Comparison of ENCODE assay signal across 11 cellular contexts in genomic region chr14:68521557-68521901, GRCh38.
A peak's percentile ranks its signal among the peaks of the same experiment; 100 is the strongest.
DNase-seq lines count a peak whose midpoint lies in the region; ATAC-seq, FAIRE-seq and TF ChIP-seq lines count a peak whose summit lies in the region.
"Had no signal": no experiment of that assay in that cellular context is flagged by ENCODE, and none has a peak within 500 bp of the region (broad histone marks: within the 10 kb centered on the region; RNA-seq: fewer than 3 reads in every experiment).

No MANE protein-coding gene starts in this region.

- no TSS peak for BruUV-seq in HepG2 (replicated peaks; lab: Mats Ljungman, UMichigan)

- in situ Hi-C loops in HepG2 (cut with HindIII; ENCODE audit: extremely low pct_ligation_motif_present, low pct_unique_long_range_greater_than_20kb) (no loop called here), gastrocnemius medialis (cut with MboI; ENCODE audit: low sequenced_read_pairs in 4 of 4) (loop anchor here in 1 of 4 donors (25.0 kb wide), 1 partner anchor 584 kb away; no protein-coding TSS in a partner anchor)

- peaks cover 7% of the 10 kb centered on the region; the same call in 1 of the 3 replicates for H3K36me3 Mint-ChIP-seq in GM23338 (ENCODE audit: low read depth)

- FAIRE-seq in A549 (lab: Jason Lieb, UNC) (no peak), HepG2 (lab: Jason Lieb, UNC) (peak; percentile 72)

- POLR2A ChIA-PET in A549 (lab: Yijun Ruan, JAX): no interaction called here
- POLR2A ChIA-PET in HepG2 (lab: Yijun Ruan, JAX): interaction anchor here (0.7 to 2.0 kb wide), 11 partner anchors 12 to 274 kb away, joined by 3 to 10 read pairs (median 4); partner anchors contain the start of gene ZFP36L1

- peaks cover 6% of the 10 kb centered on the region for H3K27me3 Mint-ChIP-seq in GM23338 (ENCODE audit: insufficient read depth, low read depth, poor library complexity)

- TF ChIP-seq POLR2A in A549 (IDR thresholded peaks at IDR 0.05; ENCODE audit: low read length) (no peak), HepG2 (IDR thresholded peaks at IDR 0.05; ENCODE audit: insufficient read depth in 1 of 2, low read depth in 2 of 2, low read length in 2 of 2) (no peak), gastrocnemius medialis (IDR thresholded peaks at IDR 0.05) (no peak)

- H3F3A ChIP-seq in GM23338 (replicated peaks; ENCODE audit: low read depth): no peaks in the 10 kb centered on the region

- H3K9me3 Mint-ChIP-seq in GM23338: no peaks in the 10 kb centered on the region

- no peaks in the 10 kb centered on the region for H4K20me1 ChIP-seq in HepG2 (ENCODE audit: insufficient read depth, low read length)
- no peaks in the 10 kb centered on the region for H4K20me1 ChIP-seq in GM23338 (replicated peaks; ENCODE audit: insufficient read depth)

- H3K27me3 ChIP-seq in HepG2 (ENCODE audit: control insufficient read depth in 1 of 2, insufficient read depth in 2 of 2, low read length in 2 of 2) (no peaks in the 10 kb centered on the region), gastrocnemius medialis (no peaks in the 10 kb centered on the region), GM23338 (ENCODE audit: insufficient read depth) (no peaks in the 10 kb centered on the region)

- intact Hi-C loops in HepG2 (cut with micrococcal nuclease; ENCODE audit: unreplicated experiment): loop anchor here (5.0 kb wide), 2 partner anchors 56 to 59 kb away; no protein-coding TSS in a partner anchor
- intact Hi-C loops in gastrocnemius medialis (cut with DNase I; ENCODE audit: low total_unique reads): loop anchor here (5.0 kb wide), 1 partner anchor 141 kb away; no protein-coding TSS in a partner anchor

- CTCF ChIA-PET in A549 (lab: Yijun Ruan, JAX) (interaction anchor here (0.8 to 1.1 kb wide), 3 partner anchors 14 to 295 kb away, joined by 3 to 4 read pairs (median 3); no protein-coding TSS in a partner anchor), HepG2 (lab: Yijun Ruan, JAX; ENCODE audit: low intra/inter-chr PET ratio, low total read pairs) (no interaction called here)

- WGBS in A549 (ENCODE audit: missing lambda C conversion rate): 14% methylated on average over 1 of the region's 1 CpG
- 0% methylated on average over 1 of the region's 1 CpG for WGBS in HepG2 (ENCODE audit: low lambda C conversion rate)

- no peak overlapping the region for H2AFZ ChIP-seq in HepG2 (ENCODE audit: low read length)
- H2AFZ ChIP-seq in GM23338: no peak overlapping the region

- H3K36me3 ChIP-seq in HepG2 (replicated peaks in 1 of 2; ENCODE audit: control insufficient read depth in 1 of 2, insufficient read depth in 2 of 2, low read length in 2 of 2) (no peaks in the 10 kb centered on the region), gastrocnemius medialis (no peaks in the 10 kb centered on the region), GM23338 (ENCODE audit: insufficient read depth) (no peaks in the 10 kb centered on the region)

- no peak overlapping the region for H3K4me3 ChIP-seq in A549
- H3K4me3 ChIP-seq in HepG2 (replicated peaks in 1 of 3; ENCODE audit: insufficient read depth in 1 of 3, low read depth in 2 of 3, low read length in 3 of 3): peak overlapping the region in 2 of 3 experiments; percentile 47 to 67; a peak in 3 of 6 replicates
- no peak overlapping the region for H3K4me3 ChIP-seq in gastrocnemius medialis
- no peak overlapping the region for H3K4me3 ChIP-seq in GM23338
- H3K4me3 ChIP-seq: GM23248 had no signal

- H3K27ac Mint-ChIP-seq in GM23338: no peak overlapping the region

- DNase-seq in A549 (ENCODE audit: low read depth in 1 of 2, low spot score in 1 of 2) (no peak), HepG2 (ENCODE audit: low spot score) (peak; percentile 70), gastrocnemius medialis (no peak), mucosa of gallbladder (ENCODE audit: low spot score) (no peak), GM23338 (ENCODE audit: low spot score) (no peak), retina (no peak)
- DNase-seq: ACHN, dermis blood vessel endothelial cell, GM23248 had no signal

- H3K4me2 ChIP-seq in A549 (peak overlapping the region; percentile 50), HepG2 (ENCODE audit: low read depth, low read length) (peak overlapping the region; percentile 83), GM23338 (no peak overlapping the region)

- H3K4me1 ChIP-seq in A549 (peaks cover 31% of the 10 kb centered on the region), HepG2 (ENCODE audit: insufficient read depth, low read length) (peaks cover 69% of the 10 kb centered on the region), gastrocnemius medialis (peaks cover 18 to 60% of the 10 kb centered on the region in 2 donors), GM23338 (ENCODE audit: insufficient read depth) (peaks cover 15% of the 10 kb centered on the region)

- TF ChIP-seq CTCF in A549 (IDR thresholded peaks at IDR 0.05) (no peak), VCaP (conservative IDR thresholded peaks at IDR 0.05) (no peak), HepG2 (CRISPR knock-in tag; IDR thresholded peaks at IDR 0.05) (no peak), gastrocnemius medialis (IDR thresholded peaks at IDR 0.05 in 4 of 5, conservative IDR thresholded peaks at IDR 0.05 in 1 of 5) (no peak), GM23338 (conservative IDR thresholded peaks at IDR 0.05; ENCODE audit: low read depth in 2 of 2) (no peak)

- TF ChIP-seq EP300 in A549 (IDR thresholded peaks at IDR 0.05): no peak
- no peak for TF ChIP-seq EP300 in HepG2 (IDR thresholded peaks at IDR 0.05; ENCODE audit: low read depth in 2 of 2, low read length in 2 of 2)
- TF ChIP-seq EP300 in HepG2 (CRISPR knock-in tag; IDR thresholded peaks at IDR 0.05; ENCODE audit: borderline replicate concordance): no peak

- H3K4me3 Mint-ChIP-seq in GM23338: no peak overlapping the region

- TF ChIP-seq RAD21 in A549 (conservative IDR thresholded peaks at IDR 0.05 in 1 of 2, IDR thresholded peaks at IDR 0.05 in 1 of 2) (no peak), HepG2 (CRISPR knock-in tag; IDR thresholded peaks at IDR 0.05) (no peak)

- H3K9me3 ChIP-seq in A549 (peaks cover 7% of the 10 kb centered on the region; the same call in 2 of the 3 replicates), HepG2 (ENCODE audit: low read length) (no peaks in the 10 kb centered on the region), gastrocnemius medialis (no peaks in the 10 kb centered on the region)

- ATAC-seq in A549 (peak in 1 of 2 experiments; percentile 51; a peak in 3 of 6 replicates), HepG2 (no peak; the same call in 2 of the 3 replicates), gastrocnemius medialis (no peak), GM21367 (IDR thresholded peaks at IDR 0.05; ENCODE audit: unreplicated experiment) (no peak), GM23338 (no peak)

- H3K27ac ChIP-seq in A549 (peak overlapping the region; percentile 67 to 79), VCaP (peak overlapping the region; percentile 16; the same call in 1 of the 2 replicates), HepG2 (ENCODE audit: extremely low read length, insufficient read depth, low read length) (peak overlapping the region; percentile 84), gastrocnemius medialis (peak overlapping the region in 3 of 4 donors; percentile 2 to 51 (median 23)), GM23338 (ENCODE audit: low read depth) (no peak overlapping the region)
- H3K27ac ChIP-seq: GM23248 had no signal

- peaks cover 31% of the 10 kb centered on the region for H3K9me2 ChIP-seq in GM23338 (ENCODE audit: insufficient read depth)

- peak overlapping the region; percentile 64 for H3K9ac ChIP-seq in HepG2 (ENCODE audit: insufficient read depth, low read depth, low read length)
- H3K9ac ChIP-seq: GM23248 had no signal

- H3K4me1 Mint-ChIP-seq in GM23338: peaks cover 38% of the 10 kb centered on the region

- H3K79me2 ChIP-seq in HepG2 (ENCODE audit: insufficient read depth, low read length) (no peaks in the 10 kb centered on the region), GM23338 (replicated peaks; ENCODE audit: insufficient read depth) (no peaks in the 10 kb centered on the region)

TF ChIP-seq in A549, 52 proteins besides CTCF, POLR2A, EP300 and RAD21 (continues in another document):
- TF ChIP-seq E2F6 (IDR thresholded peaks at IDR 0.05; ENCODE audit: borderline replicate concordance, low read depth) (no peak), MYC (IDR thresholded peaks at IDR 0.05; ENCODE audit: borderline replicate concordance, low read length) (no peak), CHD2 (IDR thresholded peaks at IDR 0.05; ENCODE audit: low read length, partially characterized antibody) (no peak), MAZ (IDR thresholded peaks at IDR 0.05; ENCODE audit: borderline replicate concordance, low read depth, low read length) (no peak)

TF ChIP-seq in HepG2, 621 proteins besides CTCF, POLR2A, EP300 and RAD21 (continues in another document):
- TF ChIP-seq ZNF605 (CRISPR knock-in tag; IDR thresholded peaks at IDR 0.05): no peak
- TF ChIP-seq ZNF124 (CRISPR knock-in tag; IDR thresholded peaks at IDR 0.05): no peak
- no peak for TF ChIP-seq RXRB (CRISPR knock-in tag; IDR thresholded peaks at IDR 0.05; ENCODE audit: borderline replicate concordance)
- TF ChIP-seq AGO2 (optimal IDR thresholded peaks at IDR 0.05; ENCODE audit: low read depth, low read length): no peak
- no peak for TF ChIP-seq MEIS2 (CRISPR knock-in tag; IDR thresholded peaks at IDR 0.05)
- TF ChIP-seq FOXC1 (CRISPR knock-in tag; IDR thresholded peaks at IDR 0.05; ENCODE audit: borderline replicate concordance): 0 out of 2 replicates have a peak, but pooled peaks have one; percentile 11
- no peak for TF ChIP-seq ZNF484 (CRISPR knock-in tag; IDR thresholded peaks at IDR 0.05; ENCODE audit: borderline replicate concordance, low read depth)
- no peak for TF ChIP-seq CHD2 (IDR thresholded peaks at IDR 0.05; ENCODE audit: low read depth, low read length)
- no peak for TF ChIP-seq ARID2 (CRISPR knock-in tag; IDR thresholded peaks at IDR 0.05; ENCODE audit: borderline replicate concordance)
- TF ChIP-seq GPN1 (CRISPR knock-in tag; IDR thresholded peaks at IDR 0.05; ENCODE audit: borderline replicate concordance): no peak
- no peak for TF ChIP-seq SATB2 (CRISPR knock-in tag; IDR thresholded peaks at IDR 0.05)

TF ChIP-seq in GM23338, 12 proteins besides CTCF, POLR2A, EP300 and RAD21 (continues in another document):
- no peak for TF ChIP-seq JUNB (IDR thresholded peaks at IDR 0.05; ENCODE audit: unreplicated experiment)
- TF ChIP-seq STAT1 (IDR thresholded peaks at IDR 0.05; ENCODE audit: unreplicated experiment): no peak
- TF ChIP-seq CREB1 (CRISPR knock-in tag; IDR thresholded peaks at IDR 0.05; ENCODE audit: low read depth): no peak

Comparison
In these comparisons a context has a peak if more than half of its experiments do, and no peak if none do; other contexts are left out.
1. H3K4me3 ChIP-seq: peak in HepG2 (2 of 3); none in A549 (single experiment), gastrocnemius medialis (0 of 4) and GM23338 (single experiment).